Comparison of ENCODE assay signal across 16 cellular contexts in genomic region chr10:60101821-60102220, GRCh38.
A peak's percentile ranks its signal among the peaks of the same experiment; 100 is the strongest.
DNase-seq lines count a peak whose midpoint lies in the region; ATAC-seq and TF ChIP-seq lines count a peak whose summit lies in the region.
"Had no signal": no experiment of that assay in that cellular context is flagged by ENCODE, and none has a peak within 500 bp of the region (broad histone marks: within the 10 kb centered on the region; RNA-seq: fewer than 3 reads in every experiment).

No MANE protein-coding gene starts in this region.

- no peaks in the 10 kb centered on the region; a peak in 2 of 4 replicates for H3K4me1 ChIP-seq in SK-N-SH (ENCODE audit: control insufficient read depth in 1 of 2, insufficient read depth in 2 of 2, low read depth in 1 of 2, low read length in 1 of 2)
- H3K4me1 ChIP-seq in esophagus squamous epithelium, result no peaks in the 10 kb centered on the region

- no peak for ATAC-seq in SK-N-SH treated with all-trans-retinoic acid at 6 μM for 48 hours
- ATAC-seq in left lobe of liver, result peak; percentile 27
- no peak for ATAC-seq in HG03457 (IDR thresholded peaks at IDR 0.05; ENCODE audit: unreplicated experiment)

- no peak overlapping the region for H3K4me2 ChIP-seq in SK-N-SH
- H3K4me2 ChIP-seq: PC-9 had no signal

- TF ChIP-seq EP300 in SK-N-SH (IDR thresholded peaks at IDR 0.05; ENCODE audit: borderline replicate concordance in 1 of 2, low read depth in 1 of 2, low read length in 1 of 2), result no peak

- 89% methylated on average over 4 of the region's 4 CpGs for WGBS in SK-N-SH (ENCODE audit: low lambda C conversion rate)
- 66 to 67% methylated on average over 4 of the region's 4 CpGs for WGBS in esophagus squamous epithelium, 2 donors

- no peaks in the 10 kb centered on the region for H3F3A ChIP-seq in SK-N-SH (replicated peaks; ENCODE audit: insufficient read depth)

- no peak for TF ChIP-seq RAD21 in SK-N-SH (IDR thresholded peaks at IDR 0.05; ENCODE audit: low read length)

- POLR2A ChIA-PET in SK-N-SH (lab: Yijun Ruan, JAX), result no interaction called here

- in situ Hi-C loops in SK-MEL-5 (cut with HindIII; ENCODE audit: low pct_unique_long_range_greater_than_20kb, low sequenced_read_pairs), result no loop called here

- H3K9ac ChIP-seq in SK-N-SH, result no peak overlapping the region

- H3K27ac ChIP-seq in SK-N-SH (ENCODE audit: low read depth in 2 of 2, low read length in 1 of 2) (no peak overlapping the region), esophagus squamous epithelium (no peak overlapping the region)
- H3K27ac ChIP-seq: PC-9, RWPE1 had no signal

- CTCF ChIA-PET in SK-N-SH (lab: Yijun Ruan, JAX), result interaction anchor here (0.6 to 6.9 kb wide), 9 partner anchors 13 to 691 kb away, joined by 3 to 99 read pairs (median 19); no protein-coding TSS in a partner anchor

- H3K79me2 ChIP-seq in SK-N-SH (ENCODE audit: insufficient read depth), result no peaks in the 10 kb centered on the region

- H3K9me3 ChIP-seq in SK-N-SH, result no peaks in the 10 kb centered on the region
- H3K9me3 ChIP-seq in esophagus squamous epithelium, result no peaks in the 10 kb centered on the region
- H3K9me3 ChIP-seq: Caco-2 had no signal

- no peaks in the 10 kb centered on the region for H3K9me2 ChIP-seq in SK-N-SH

- no peaks in the 10 kb centered on the region for H4K20me1 ChIP-seq in SK-N-SH (ENCODE audit: insufficient read depth)

- intact Hi-C loops in esophagus squamous epithelium (cut with DNase I), result loop anchor here (10.0 kb wide), 2 partner anchors 103 to 543 kb away; no protein-coding TSS in a partner anchor

- peak overlapping the region; percentile 38; the same call in 1 of the 2 replicates for H2AFZ ChIP-seq in SK-N-SH (ENCODE audit: low read depth)
- H2AFZ ChIP-seq: PC-9 had no signal

- no peak overlapping the region for H3K4me3 ChIP-seq in SK-N-SH (ENCODE audit: low read depth in 2 of 2, low read length in 1 of 2)
- no peak overlapping the region for H3K4me3 ChIP-seq in esophagus squamous epithelium
- H3K4me3 ChIP-seq: PC-9 had no signal

- TF ChIP-seq CTCF in SK-N-SH (IDR thresholded peaks at IDR 0.05) (no peak), esophagus squamous epithelium (IDR thresholded peaks at IDR 0.05) (no peak)

- no peaks in the 10 kb centered on the region for H3K36me3 ChIP-seq in SK-N-SH (replicated peaks in 1 of 2; ENCODE audit: control insufficient read depth in 1 of 2, insufficient read depth in 2 of 2, low read length in 1 of 2)
- H3K36me3 ChIP-seq in esophagus squamous epithelium, result peaks cover 0 to 5% (median 0%) of the 10 kb centered on the region in 3 donors

- TF ChIP-seq POLR2A in esophagus squamous epithelium (IDR thresholded peaks at IDR 0.05), result no peak

- DNase-seq in SK-N-SH (no peak), SK-MEL-5 (ENCODE audit: low read depth, low spot score) (peak; percentile 3), left lobe of liver (ENCODE audit: low spot score) (no peak), esophagus squamous epithelium (lab: John Stamatoyannopoulos, UW) (no peak), NCI-H128 (lab: John Stamatoyannopoulos, UW; ENCODE audit: unreplicated experiment) (no peak), EL (no peak)
- DNase-seq: Caco-2; CD4-positive, alpha-beta T cell; NCI-H1105; NCI-H1694 treated with DMSO at 0.1 percent for 48 hours; NCI-H510A; NCI-H774; PC-9 had no signal

- H3K27me3 ChIP-seq in SK-N-SH (ENCODE audit: insufficient read depth) (no peaks in the 10 kb centered on the region), esophagus squamous epithelium (no peaks in the 10 kb centered on the region)

TF ChIP-seq in SK-N-SH, 30 proteins besides CTCF, POLR2A, EP300 and RAD21 (continues in another document):
- no peak for TF ChIP-seq RXRA (IDR thresholded peaks at IDR 0.05; ENCODE audit: borderline replicate concordance, low read depth)
- TF ChIP-seq FOXJ3 (CRISPR knock-in tag; IDR thresholded peaks at IDR 0.05), result no peak
- TF ChIP-seq MEF2A (IDR thresholded peaks at IDR 0.05; ENCODE audit: borderline replicate concordance, low read depth), result no peak
- no peak for TF ChIP-seq MXI1 (IDR thresholded peaks at IDR 0.05; ENCODE audit: low read depth, low read length)
- no peak for TF ChIP-seq TCF12 (IDR thresholded peaks at IDR 0.05)
- no peak for TF ChIP-seq REST (IDR thresholded peaks at IDR 0.05; ENCODE audit: low read depth, low read length)

TF ChIP-seq in SK-N-SH treated with all-trans-retinoic acid at 6 μM for 48 hours, 23 proteins besides CTCF, POLR2A, EP300 and RAD21:
- TF ChIP-seq PATZ1 (CRISPR knock-in tag; IDR thresholded peaks at IDR 0.05; ENCODE audit: borderline replicate concordance), result no peak
- TF ChIP-seq ZFP3 (CRISPR knock-in tag; IDR thresholded peaks at IDR 0.05), result no peak
- no peak for TF ChIP-seq ISL1 (CRISPR knock-in tag; IDR thresholded peaks at IDR 0.05)
- TF ChIP-seq CSRNP3 (CRISPR knock-in tag; IDR thresholded peaks at IDR 0.05), result no peak
- TF ChIP-seq TCF4 (CRISPR knock-in tag; IDR thresholded peaks at IDR 0.05; ENCODE audit: borderline replicate concordance), result no peak
- no peak for TF ChIP-seq SNAI2 (CRISPR knock-in tag; IDR thresholded peaks at IDR 0.05)
TF ChIP-seq in SK-N-SH treated with all-trans-retinoic acid at 6 μM for 48 hours: peak in this region for 0.
